14 cellular contexts compared by ENCODE assay signal in genomic region chr14:68569970-68570409, GRCh38.
A peak's percentile ranks its signal among the peaks of the same experiment; 100 is the strongest.
DNase-seq lines count a peak whose midpoint lies in the region; ATAC-seq and TF ChIP-seq lines count a peak whose summit lies in the region.
"Had no signal": no experiment of that assay in that cellular context is flagged by ENCODE, and none has a peak within 500 bp of the region (broad histone marks: within the 10 kb centered on the region; RNA-seq: fewer than 3 reads in every experiment).

No MANE protein-coding gene starts in this region.

- ATAC-seq in Right ventricle myocardium inferior (peak; percentile 14), sciatic nerve (no peak)
- ATAC-seq: stimulated activated naive CD8-positive, alpha-beta T cell treated with anti-CD3 and anti-CD28 coated beads, Interleukin-15, Interleukin-2, amounts not matched to agents 100 U/mL and 50 U/mL, for 24 hours had no signal

- H4K20me1 ChIP-seq in hepatocyte (ENCODE audit: insufficient read depth, poor library complexity, severe bottlenecking) = no peaks in the 10 kb centered on the region

- no peaks in the 10 kb centered on the region for H3K36me3 ChIP-seq in right atrium auricular region
- H3K36me3 ChIP-seq in hepatocyte (replicated peaks; ENCODE audit: insufficient read depth, low read depth) = no peaks in the 10 kb centered on the region
- H3K36me3 ChIP-seq: cardiac muscle cell, HAP-1, MG63 had no signal

- H3K36me3 Mint-ChIP-seq in osteocyte (ENCODE audit: unreplicated experiment) = no peaks in the 10 kb centered on the region

- 63% methylated on average over 4 of the region's 4 CpGs for WGBS in hepatocyte (ENCODE audit: low lambda C conversion rate, missing lambda C conversion rate)

- intact Hi-C loops in Right ventricle myocardium inferior (cut with DNase I) (no loop called here), sciatic nerve (cut with DNase I) (no loop called here)

- H3K4me1 ChIP-seq in right atrium auricular region (peaks cover 0 to 41% of the 10 kb centered on the region in 2 donors), hepatocyte (ENCODE audit: insufficient read depth) (peaks cover 34% of the 10 kb centered on the region)
- H3K4me1 ChIP-seq: HAP-1 had no signal

- H3K27me3 ChIP-seq in right atrium auricular region = no peaks in the 10 kb centered on the region
- no peaks in the 10 kb centered on the region for H3K27me3 ChIP-seq in hepatocyte
- H3K27me3 ChIP-seq: cardiac muscle cell, MG63 had no signal

- no peak for TF ChIP-seq CTCF in right atrium auricular region (IDR thresholded peaks at IDR 0.05)
- TF ChIP-seq CTCF in hepatocyte (IDR thresholded peaks at IDR 0.05; ENCODE audit: poor library complexity) = no peak
- no peak for TF ChIP-seq CTCF in osteocyte (IDR thresholded peaks at IDR 0.05)

- H3K4me3 Mint-ChIP-seq in osteocyte (ENCODE audit: unreplicated experiment) = no peak overlapping the region

- no peaks in the 10 kb centered on the region for H3K9me3 Mint-ChIP-seq in osteocyte (ENCODE audit: unreplicated experiment)

- H3K79me2 ChIP-seq in hepatocyte = no peaks in the 10 kb centered on the region

- no peak overlapping the region for H3K4me2 ChIP-seq in hepatocyte

- peak overlapping the region in 1 of 2 donors; percentile 51 for H3K27ac ChIP-seq in right atrium auricular region
- H3K27ac ChIP-seq in hepatocyte = peak overlapping the region; percentile 76
- H3K27ac ChIP-seq: cardiac muscle cell had no signal

- H3K9me2 ChIP-seq in hepatocyte (replicated peaks; ENCODE audit: insufficient read depth) = no peaks in the 10 kb centered on the region

- no peak for DNase-seq in Right ventricle myocardium inferior (ENCODE audit: missing footprints)
- no peak for DNase-seq in right atrium auricular region (ENCODE audit: low spot score)
- no peak for DNase-seq in hepatocyte (ENCODE audit: low spot score)
- no peak for DNase-seq in osteocyte (ENCODE audit: extremely low spot score, unreplicated experiment)
- DNase-seq in central memory CD4-positive, alpha-beta T cell = no peak
- DNase-seq in activated effector memory CD4-positive, alpha-beta T cell treated with Interleukin-2 at 50 U/mL for 16 hours = no peak
- no peak for DNase-seq in sciatic nerve (ENCODE audit: low spot score)
- no peak for DNase-seq in kidney tubule cell (ENCODE audit: low spot score)
- DNase-seq: activated naive CD4-positive, alpha-beta T cell treated with Interleukin-2 at 50 U/mL for 16 hours; Calu3; MG63; stimulated activated naive CD8-positive, alpha-beta T cell treated with anti-CD3 and anti-CD28 coated beads, Interleukin-15, Interleukin-2, amounts not matched to agents 100 U/mL and 50 U/mL, for 24 hours had no signal

- no peak overlapping the region for H2AFZ ChIP-seq in hepatocyte

- H3K27ac Mint-ChIP-seq in osteocyte (ENCODE audit: unreplicated experiment) = peak overlapping the region; percentile 29

- no peak overlapping the region for H3K4me3 ChIP-seq in right atrium auricular region
- no peak overlapping the region for H3K4me3 ChIP-seq in hepatocyte
- H3K4me3 ChIP-seq: cardiac muscle cell, HAP-1, MG63 had no signal

- H3K9me3 ChIP-seq in right atrium auricular region (no peaks in the 10 kb centered on the region), hepatocyte (ENCODE audit: low read depth) (no peaks in the 10 kb centered on the region)
- H3K9me3 ChIP-seq: HAP-1, MG63 had no signal

- no peaks in the 10 kb centered on the region for H3K27me3 Mint-ChIP-seq in osteocyte (ENCODE audit: unreplicated experiment)

- H3K4me1 Mint-ChIP-seq in osteocyte (ENCODE audit: unreplicated experiment) = peaks cover 27% of the 10 kb centered on the region
